ENCODE assay signal across 1 cellular context in genomic region chr22:46937185-46937584, GRCh38.
TF ChIP-seq lines count a peak whose summit lies in the region.

No MANE protein-coding gene starts in this region.

TF ChIP-seq in HepG2, 621 proteins besides CTCF, POLR2A, EP300 and RAD21 (continued from another document and continues in another):
- TF ChIP-seq ZNF646 (CRISPR knock-in tag; IDR thresholded peaks at IDR 0.05) (no peak), ZFP37 (CRISPR knock-in tag; IDR thresholded peaks at IDR 0.05; ENCODE audit: borderline replicate concordance) (no peak), ZNF788 (CRISPR knock-in tag; IDR thresholded peaks at IDR 0.05; ENCODE audit: borderline replicate concordance) (no peak), ZNF276 (CRISPR knock-in tag; IDR thresholded peaks at IDR 0.05; ENCODE audit: low read depth) (no peak), KLF6 (CRISPR knock-in tag; IDR thresholded peaks at IDR 0.05) (no peak), SUZ12 (IDR thresholded peaks at IDR 0.05; ENCODE audit: low read depth, low read length) (no peak), ZNF317 (CRISPR knock-in tag; IDR thresholded peaks at IDR 0.05) (no peak), TRIM22 (IDR thresholded peaks at IDR 0.05) (no peak), ZNF772 (CRISPR knock-in tag; IDR thresholded peaks at IDR 0.05) (no peak), SMARCC2 (IDR thresholded peaks at IDR 0.05) (no peak), ETV5 (CRISPR knock-in tag; IDR thresholded peaks at IDR 0.05; ENCODE audit: borderline replicate concordance) (no peak), GABPB1 (CRISPR knock-in tag; IDR thresholded peaks at IDR 0.05) (no peak), ATF4 (CRISPR knock-in tag; IDR thresholded peaks at IDR 0.05) (peak in 1 of 2 experiments; percentile 49; a peak in 2 of 4 replicates), ZNF773 (CRISPR knock-in tag; IDR thresholded peaks at IDR 0.05; ENCODE audit: borderline replicate concordance) (no peak), ZNF780A (CRISPR knock-in tag; IDR thresholded peaks at IDR 0.05) (no peak), MLXIP (CRISPR knock-in tag; IDR thresholded peaks at IDR 0.05; ENCODE audit: borderline replicate concordance) (no peak), PCBP2 (optimal IDR thresholded peaks at IDR 0.05; ENCODE audit: low read depth, low read length, poor library complexity, severe bottlenecking) (no peak), ZNF776 (CRISPR knock-in tag; IDR thresholded peaks at IDR 0.05) (no peak), RARG (CRISPR knock-in tag; IDR thresholded peaks at IDR 0.05; ENCODE audit: low read depth) (no peak), ZNF747 (CRISPR knock-in tag; IDR thresholded peaks at IDR 0.05; ENCODE audit: borderline replicate concordance) (no peak), ZNF550 (CRISPR knock-in tag; IDR thresholded peaks at IDR 0.05; ENCODE audit: borderline replicate concordance) (no peak), MLX (CRISPR knock-in tag; IDR thresholded peaks at IDR 0.05) (no peak), SOX13 (IDR thresholded peaks at IDR 0.05) (no peak), SOX13 (CRISPR knock-in tag; conservative IDR thresholded peaks at IDR 0.05 in 1 of 2, IDR thresholded peaks at IDR 0.05 in 1 of 2) (0 out of 4 replicates have a peak, but pooled peaks of 1 of the 2 experiments have one; percentile 15), ZNF7 (CRISPR knock-in tag; IDR thresholded peaks at IDR 0.05) (no peak), ZNF451 (CRISPR knock-in tag; IDR thresholded peaks at IDR 0.05) (no peak), ZFP91 (CRISPR knock-in tag; IDR thresholded peaks at IDR 0.05; ENCODE audit: borderline replicate concordance) (no peak), NFYC (CRISPR knock-in tag; IDR thresholded peaks at IDR 0.05) (no peak), THRA (CRISPR knock-in tag; IDR thresholded peaks at IDR 0.05; ENCODE audit: borderline replicate concordance) (no peak), HMGXB3 (CRISPR knock-in tag; IDR thresholded peaks at IDR 0.05; ENCODE audit: borderline replicate concordance) (no peak), KAT8 (CRISPR knock-in tag; IDR thresholded peaks at IDR 0.05) (no peak), HDAC6 (IDR thresholded peaks at IDR 0.05; ENCODE audit: low read depth, low read length) (no peak), ZNF777 (CRISPR knock-in tag; IDR thresholded peaks at IDR 0.05) (no peak), TERF1 (CRISPR knock-in tag; IDR thresholded peaks at IDR 0.05) (no peak)
